Comparison of ENCODE assay signal across 1 cellular context in genomic region chr20:59942245-59942644, GRCh38.
A peak's percentile ranks its signal among the peaks of the same experiment; 100 is the strongest.
TF ChIP-seq lines count a peak whose summit lies in the region.

No MANE protein-coding gene starts in this region.

TF ChIP-seq in K562, 482 proteins besides CTCF, POLR2A, EP300 and RAD21:
- TF ChIP-seq ZEB2 (IDR thresholded peaks at IDR 0.05), result no peak
- no peak for TF ChIP-seq CBX3 (IDR thresholded peaks at IDR 0.05; ENCODE audit: borderline replicate concordance in 1 of 2, low read length in 2 of 2)
- no peak for TF ChIP-seq GMEB1 (CRISPR knock-in tag; IDR thresholded peaks at IDR 0.05)
- no peak for TF ChIP-seq ZNF77 (CRISPR knock-in tag; IDR thresholded peaks at IDR 0.05)
- 0 out of 2 replicates have a peak, but pooled peaks have one; percentile 9 for TF ChIP-seq CBFA2T3 (IDR thresholded peaks at IDR 0.05)
- TF ChIP-seq, protein P1, sequence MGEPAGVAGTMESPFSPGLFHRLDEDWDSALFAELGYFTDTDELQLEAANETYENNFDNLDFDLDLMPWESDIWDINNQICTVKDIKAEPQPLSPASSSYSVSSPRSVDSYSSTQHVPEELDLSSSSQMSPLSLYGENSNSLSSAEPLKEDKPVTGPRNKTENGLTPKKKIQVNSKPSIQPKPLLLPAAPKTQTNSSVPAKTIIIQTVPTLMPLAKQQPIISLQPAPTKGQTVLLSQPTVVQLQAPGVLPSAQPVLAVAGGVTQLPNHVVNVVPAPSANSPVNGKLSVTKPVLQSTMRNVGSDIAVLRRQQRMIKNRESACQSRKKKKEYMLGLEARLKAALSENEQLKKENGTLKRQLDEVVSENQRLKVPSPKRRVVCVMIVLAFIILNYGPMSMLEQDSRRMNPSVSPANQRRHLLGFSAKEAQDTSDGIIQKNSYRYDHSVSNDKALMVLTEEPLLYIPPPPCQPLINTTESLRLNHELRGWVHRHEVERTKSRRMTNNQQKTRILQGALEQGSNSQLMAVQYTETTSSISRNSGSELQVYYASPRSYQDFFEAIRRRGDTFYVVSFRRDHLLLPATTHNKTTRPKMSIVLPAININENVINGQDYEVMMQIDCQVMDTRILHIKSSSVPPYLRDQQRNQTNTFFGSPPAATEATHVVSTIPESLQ (CRISPR knock-in tag; IDR thresholded peaks at IDR 0.05), result no peak
- peak; percentile 61 to 71; a peak in 2 of 4 replicates for TF ChIP-seq KDM1A (IDR thresholded peaks at IDR 0.05)
TF ChIP-seq in K562: peak in this region for 2.
